Comparison of ENCODE assay signal across 17 cellular contexts in genomic region chr12:23621910-23622309, GRCh38.
DNase-seq lines count a peak whose midpoint lies in the region; ATAC-seq and TF ChIP-seq lines count a peak whose summit lies in the region.
"Had no signal": no experiment of that assay in that cellular context is flagged by ENCODE, and none has a peak within 500 bp of the region (broad histone marks: within the 10 kb centered on the region; RNA-seq: fewer than 3 reads in every experiment).

No MANE protein-coding gene starts in this region.

- H3K9me3 ChIP-seq in mucosa of descending colon: no peaks in the 10 kb centered on the region
- H3K9me3 ChIP-seq: BLaER1 treated with 17β-estradiol and CSF1 and Interleukin-3, amounts not matched to agents 10 nM and 100 nM; HAP-1; SJCRH30 had no signal

- no peak overlapping the region for H3K4me3 ChIP-seq in mucosa of descending colon
- H3K4me3 ChIP-seq: BLaER1 treated with 17β-estradiol and CSF1 and Interleukin-3, amounts not matched to agents 10 nM and 100 nM; HAP-1; SJCRH30 had no signal

- no peaks in the 10 kb centered on the region for H3K36me3 ChIP-seq in mucosa of descending colon (ENCODE audit: low read depth)
- H3K36me3 ChIP-seq: BLaER1 treated with 17β-estradiol and CSF1 and Interleukin-3, amounts not matched to agents 10 nM and 100 nM; HAP-1; SJCRH30 had no signal

- DNase-seq in DMS153 treated with DMSO at 0.1 percent for 48 hours (lab: John Stamatoyannopoulos, UW; ENCODE audit: unreplicated experiment): peak; percentile 31
- DNase-seq in DMS153 (lab: John Stamatoyannopoulos, UW): no peak
- DNase-seq in NCI-H146 (lab: John Stamatoyannopoulos, UW): peak; percentile 91
- peak; percentile 22 to 25 for DNase-seq in SHP77 (lab: John Stamatoyannopoulos, UW)
- peak in 1 of 3 donors; percentile 4 for DNase-seq in mucosa of descending colon
- no peak for DNase-seq in stimulated activated CD8-positive, alpha-beta memory T cell treated with anti-CD3 and anti-CD28 coated beads, Interleukin-4, amount 100 ng/mL, for 48 hours
- DNase-seq: DMS 273 treated with DMSO at 0.1 percent for 48 hours, EL, NCI-H1930, NCI-H82, T-cell, T1000 had no signal

- intact Hi-C loops in mucosa of descending colon (cut with DNase I, micrococcal nuclease): no loop called here

- ATAC-seq in mucosa of descending colon: peak; percentile 82
- no peak for ATAC-seq in GM18909 (IDR thresholded peaks at IDR 0.05; ENCODE audit: poor library complexity, unreplicated experiment)
- no peak for ATAC-seq in GM19395 (IDR thresholded peaks at IDR 0.05; ENCODE audit: unreplicated experiment)
- ATAC-seq: T-cell had no signal

- TF ChIP-seq CTCF in mucosa of descending colon (IDR thresholded peaks at IDR 0.05): no peak

- H3K4me1 ChIP-seq in mucosa of descending colon (ENCODE audit: low read depth): no peaks in the 10 kb centered on the region
- H3K4me1 ChIP-seq: BLaER1 treated with 17β-estradiol and CSF1 and Interleukin-3, amounts not matched to agents 10 nM and 100 nM had no signal

Comparison
In these comparisons a context has a peak if more than half of its experiments do, and no peak if none do; other contexts are left out.
1. DNase-seq: peak in DMS153 treated with DMSO at 0.1 percent for 48 hours (single experiment), NCI-H146 (single experiment) and SHP77 (2 of 2); none in DMS153 (single experiment) and stimulated activated CD8-positive, alpha-beta memory T cell treated with anti-CD3 and anti-CD28 coated beads, Interleukin-4, amount 100 ng/mL, for 48 hours (single experiment).